In genomic region chr3:179156170-179156569, GRCh38 we compare ENCODE assay signal across 25 cellular contexts.
"Had no signal": no experiment of that assay in that cellular context is flagged by ENCODE, and none has a peak within 500 bp of the region (broad histone marks: within the 10 kb centered on the region; RNA-seq: fewer than 3 reads in every experiment).

No MANE protein-coding gene starts in this region.

- H3K9me3 ChIP-seq: body of pancreas, lower lobe of right lung, pancreas, right lobe of liver, stomach, transverse colon, vagina had no signal

- H3K27ac Mint-ChIP-seq: activated CD4-positive, alpha-beta memory T cell treated with anti-CD3 and anti-CD28 coated beads, Interleukin-2, amount 10 ng/mL, durations not matched to agents 7 days and 5 days; activated CD4-positive, alpha-beta T cell treated with anti-CD3 and anti-CD28 coated beads, Interleukin-2, amount 10 ng/mL, durations not matched to agents 24 days and 14 days; stimulated activated memory B cell treated with anti-CD40 and anti-IgM and Interleukin-4, amounts not matched to agents 10 μg/mL and 1 μg/mL and 100 μg/mL, for 72 hours; T-helper 2 cell treated with Interferon-gamma antibody and Interleukin-4, amounts not matched to agents 5 μg/mL and 100 μg/mL, for 36 hours had no signal

- H3K9me3 Mint-ChIP-seq: activated CD4-positive, alpha-beta memory T cell treated with anti-CD3 and anti-CD28 coated beads, Interleukin-2, amount 10 ng/mL, durations not matched to agents 7 days and 5 days; activated CD4-positive, alpha-beta T cell treated with anti-CD3 and anti-CD28 coated beads, Interleukin-2, amount 10 ng/mL, durations not matched to agents 24 days and 14 days; naive thymus-derived CD8-positive, alpha-beta T cell; T-helper 2 cell treated with Interferon-gamma antibody and Interleukin-4, amounts not matched to agents 5 μg/mL and 100 μg/mL, for 36 hours had no signal

- H3K4me3 Mint-ChIP-seq: activated CD4-positive, alpha-beta memory T cell treated with anti-CD3 and anti-CD28 coated beads, Interleukin-2, amount 10 ng/mL, durations not matched to agents 7 days and 5 days; activated CD4-positive, alpha-beta T cell treated with anti-CD3 and anti-CD28 coated beads, Interleukin-2, amount 10 ng/mL, durations not matched to agents 24 days and 14 days; stimulated activated memory B cell treated with anti-CD40 and anti-IgM and Interleukin-4, amounts not matched to agents 10 μg/mL and 1 μg/mL and 100 μg/mL, for 72 hours; T-helper 2 cell treated with Interferon-gamma antibody and Interleukin-4, amounts not matched to agents 5 μg/mL and 100 μg/mL, for 36 hours had no signal

- H3K27ac ChIP-seq: body of pancreas, lower lobe of right lung, pancreas, right lobe of liver, stomach, transverse colon, vagina, VCaP had no signal

- H3K36me3 ChIP-seq: lower lobe of right lung, pancreas, right lobe of liver, stomach, transverse colon, vagina had no signal

- H3K4me1 ChIP-seq: right lobe of liver had no signal

- H3K36me3 Mint-ChIP-seq: naive thymus-derived CD8-positive, alpha-beta T cell; stimulated activated memory B cell treated with anti-CD40 and anti-IgM and Interleukin-4, amounts not matched to agents 10 μg/mL and 1 μg/mL and 100 μg/mL, for 72 hours had no signal

- H3K4me2 ChIP-seq: smooth muscle cell had no signal

- H3K27me3 Mint-ChIP-seq: activated CD4-positive, alpha-beta T cell treated with anti-CD3 and anti-CD28 coated beads, Interleukin-2, amount 10 ng/mL, durations not matched to agents 24 days and 14 days; naive thymus-derived CD8-positive, alpha-beta T cell; stimulated activated memory B cell treated with anti-CD40 and anti-IgM and Interleukin-4, amounts not matched to agents 10 μg/mL and 1 μg/mL and 100 μg/mL, for 72 hours had no signal

- DNase-seq: activated CD4-positive, alpha-beta memory T cell treated with anti-CD3 and anti-CD28 coated beads, Interleukin-2, amount 10 ng/mL, durations not matched to agents 7 days and 5 days; activated CD4-positive, alpha-beta T cell treated with anti-CD3 and anti-CD28 coated beads, Interleukin-2, amount 10 ng/mL, durations not matched to agents 24 days and 14 days; activated effector memory CD4-positive, alpha-beta T cell treated with anti-CD3 and anti-CD28 coated beads, Interleukin-2, amount 50 U/mL, for 16 hours; activated naive CD4-positive, alpha-beta T cell treated with anti-CD3 and anti-CD28 coated beads, Interleukin-2, amount 50 U/mL, for 16 hours; activated T-cell treated with anti-CD3 and anti-CD28 coated beads for 4 hours; anterior cingulate cortex; body of pancreas; caudate nucleus; effector memory CD4-positive, alpha-beta T cell; foreskin melanocyte; head of caudate nucleus; lower lobe of right lung; naive thymus-derived CD8-positive, alpha-beta T cell; pancreas; right lobe of liver; stimulated activated CD4-positive, alpha-beta T cell treated with anti-CD3 and anti-CD28 coated beads, Interleukin-15, amount 100 ng/mL, for 24 hours; stomach; transverse colon had no signal

- H3K4me3 ChIP-seq: body of pancreas, lower lobe of right lung, pancreas, right lobe of liver, smooth muscle cell, stomach, transverse colon, vagina had no signal

- ATAC-seq: activated CD4-positive, CD25-positive, alpha-beta regulatory T cell treated with anti-CD3 and anti-CD28 coated beads, Interleukin-2, amount 50 U/mL, for 24 hours; body of pancreas; lower lobe of right lung; naive thymus-derived CD8-positive, alpha-beta T cell; pancreas; stimulated activated memory B cell treated with anti-CD40 and anti-IgM and Interleukin-4, amounts not matched to agents 10 μg/mL and 1 μg/mL and 100 μg/mL, for 72 hours had no signal

- FAIRE-seq: islet of Langerhans, pancreas had no signal

- H3K27me3 ChIP-seq: body of pancreas, pancreas, right lobe of liver, stomach, transverse colon, vagina had no signal
